ENCODE assay signal across 1 cellular context in genomic region chr12:132154341-132154761, GRCh38.
TF ChIP-seq lines count a peak whose summit lies in the region.

No MANE protein-coding gene starts in this region.

TF ChIP-seq in SK-N-SH treated with all-trans-retinoic acid at 6 μM for 48 hours, 23 proteins besides CTCF, POLR2A, EP300 and RAD21 (continued from another document):
- TF ChIP-seq, protein P1, sequence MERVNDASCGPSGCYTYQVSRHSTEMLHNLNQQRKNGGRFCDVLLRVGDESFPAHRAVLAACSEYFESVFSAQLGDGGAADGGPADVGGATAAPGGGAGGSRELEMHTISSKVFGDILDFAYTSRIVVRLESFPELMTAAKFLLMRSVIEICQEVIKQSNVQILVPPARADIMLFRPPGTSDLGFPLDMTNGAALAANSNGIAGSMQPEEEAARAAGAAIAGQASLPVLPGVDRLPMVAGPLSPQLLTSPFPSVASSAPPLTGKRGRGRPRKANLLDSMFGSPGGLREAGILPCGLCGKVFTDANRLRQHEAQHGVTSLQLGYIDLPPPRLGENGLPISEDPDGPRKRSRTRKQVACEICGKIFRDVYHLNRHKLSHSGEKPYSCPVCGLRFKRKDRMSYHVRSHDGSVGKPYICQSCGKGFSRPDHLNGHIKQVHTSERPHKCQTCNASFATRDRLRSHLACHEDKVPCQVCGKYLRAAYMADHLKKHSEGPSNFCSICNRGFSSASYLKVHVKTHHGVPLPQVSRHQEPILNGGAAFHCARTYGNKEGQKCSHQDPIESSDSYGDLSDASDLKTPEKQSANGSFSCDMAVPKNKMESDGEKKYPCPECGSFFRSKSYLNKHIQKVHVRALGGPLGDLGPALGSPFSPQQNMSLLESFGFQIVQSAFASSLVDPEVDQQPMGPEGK (CRISPR knock-in tag; IDR thresholded peaks at IDR 0.05; ENCODE audit: borderline replicate concordance): no peak
- TF ChIP-seq CREB5 (CRISPR knock-in tag; IDR thresholded peaks at IDR 0.05; ENCODE audit: low read depth): no peak
- TF ChIP-seq ZNF565 (CRISPR knock-in tag; conservative IDR thresholded peaks at IDR 0.05; ENCODE audit: low read depth): no peak
- no peak for TF ChIP-seq ZFP3 (CRISPR knock-in tag; IDR thresholded peaks at IDR 0.05)
- no peak for TF ChIP-seq TOX (CRISPR knock-in tag; IDR thresholded peaks at IDR 0.05; ENCODE audit: borderline replicate concordance)
- TF ChIP-seq, protein P2, sequence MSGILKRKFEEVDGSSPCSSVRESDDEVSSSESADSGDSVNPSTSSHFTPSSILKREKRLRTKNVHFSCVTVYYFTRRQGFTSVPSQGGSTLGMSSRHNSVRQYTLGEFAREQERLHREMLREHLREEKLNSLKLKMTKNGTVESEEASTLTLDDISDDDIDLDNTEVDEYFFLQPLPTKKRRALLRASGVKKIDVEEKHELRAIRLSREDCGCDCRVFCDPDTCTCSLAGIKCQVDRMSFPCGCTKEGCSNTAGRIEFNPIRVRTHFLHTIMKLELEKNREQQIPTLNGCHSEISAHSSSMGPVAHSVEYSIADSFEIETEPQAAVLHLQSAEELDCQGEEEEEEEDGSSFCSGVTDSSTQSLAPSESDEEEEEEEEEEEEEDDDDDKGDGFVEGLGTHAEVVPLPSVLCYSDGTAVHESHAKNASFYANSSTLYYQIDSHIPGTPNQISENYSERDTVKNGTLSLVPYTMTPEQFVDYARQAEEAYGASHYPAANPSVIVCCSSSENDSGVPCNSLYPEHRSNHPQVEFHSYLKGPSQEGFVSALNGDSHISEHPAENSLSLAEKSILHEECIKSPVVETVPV (CRISPR knock-in tag; IDR thresholded peaks at IDR 0.05): no peak
- no peak for TF ChIP-seq ZNF8 (CRISPR knock-in tag; IDR thresholded peaks at IDR 0.05)
- no peak for TF ChIP-seq ZFP30 (CRISPR knock-in tag; IDR thresholded peaks at IDR 0.05)
- TF ChIP-seq ESRRG (CRISPR knock-in tag; IDR thresholded peaks at IDR 0.05): no peak
- TF ChIP-seq ZC3H10 (CRISPR knock-in tag; IDR thresholded peaks at IDR 0.05): no peak
- TF ChIP-seq OSR1 (CRISPR knock-in tag; IDR thresholded peaks at IDR 0.05): no peak
- no peak for TF ChIP-seq ZNF70 (CRISPR knock-in tag; IDR thresholded peaks at IDR 0.05)
- no peak for TF ChIP-seq ISL1 (CRISPR knock-in tag; IDR thresholded peaks at IDR 0.05)
- no peak for TF ChIP-seq SNAI2 (CRISPR knock-in tag; IDR thresholded peaks at IDR 0.05)
- TF ChIP-seq GLIS3 (CRISPR knock-in tag; IDR thresholded peaks at IDR 0.05): no peak
- TF ChIP-seq BACH2 (CRISPR knock-in tag; IDR thresholded peaks at IDR 0.05; ENCODE audit: borderline replicate concordance): no peak
TF ChIP-seq in SK-N-SH treated with all-trans-retinoic acid at 6 μM for 48 hours: peak in this region for 0.
